ENCODE assay signal across 8 cellular contexts in the genomic region with DNA sequence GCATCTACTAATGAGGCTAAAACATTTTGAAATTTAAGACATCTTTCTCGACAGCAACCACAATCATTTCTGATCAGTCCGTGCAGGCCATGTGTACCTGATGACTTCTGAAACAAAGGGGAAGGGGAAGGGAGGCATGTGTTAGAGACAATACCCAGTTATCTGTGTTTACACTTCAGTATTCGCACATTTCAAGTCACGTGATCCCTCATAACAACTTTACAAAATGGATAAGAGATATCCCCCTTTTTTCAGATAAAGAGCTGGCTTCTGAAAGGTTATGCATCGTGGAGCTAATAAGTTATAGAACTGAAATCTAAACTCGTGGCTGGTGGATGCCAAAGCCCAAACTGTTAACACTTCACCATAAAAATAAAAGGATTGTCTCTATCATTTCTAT.
"Had no signal": no experiment of that assay in that cellular context is flagged by ENCODE, and none has a peak within 500 bp of the region (broad histone marks: within the 10 kb centered on the region; RNA-seq: fewer than 3 reads in every experiment).

No MANE protein-coding gene starts in this region.

- FAIRE-seq: G401.6, GM12878, GM12891, GM12892, GM18507, GM19239 had no signal

- H3K4me3 ChIP-seq: GM12878 had no signal

- ATAC-seq: GM12878 had no signal

- DNase-seq: GDM1, GF-D8 had no signal
